ENCODE assay signal across 1 cellular context in genomic region chr5:150458819-150459557, GRCh38.
A peak's percentile ranks its signal among the peaks of the same experiment; 100 is the strongest.
TF ChIP-seq lines count a peak whose summit lies in the region.

No MANE protein-coding gene starts in this region.

TF ChIP-seq in K562, 482 proteins besides CTCF, POLR2A, EP300 and RAD21 (continued from another document and continues in another):
- TF ChIP-seq ZNF655 (CRISPR knock-in tag; IDR thresholded peaks at IDR 0.05) (no peak), EZH2 (IDR thresholded peaks at IDR 0.05; ENCODE audit: borderline replicate concordance, low read depth, low read length) (no peak), THRB (CRISPR knock-in tag; conservative IDR thresholded peaks at IDR 0.05) (no peak), KDM5B (IDR thresholded peaks at IDR 0.05; ENCODE audit: insufficient replicate concordance, low read depth, low read length) (no peak), ZNF407 (IDR thresholded peaks at IDR 0.05; ENCODE audit: low read depth) (no peak), CXXC5 (CRISPR knock-in tag; IDR thresholded peaks at IDR 0.05) (peak; percentile 58), GABPB2 (CRISPR knock-in tag; conservative IDR thresholded peaks at IDR 0.05) (no peak), AFF1 (IDR thresholded peaks at IDR 0.05; ENCODE audit: low read depth in 1 of 2, partially characterized antibody in 2 of 2) (no peak), CREB1 (IDR thresholded peaks at IDR 0.05) (no peak), CREB1 (CRISPR knock-in tag; IDR thresholded peaks at IDR 0.05) (no peak), SMC3 (conservative IDR thresholded peaks at IDR 0.05; ENCODE audit: insufficient read depth, low read depth, low read length) (peak; percentile 82), YY1 (IDR thresholded peaks at IDR 0.05; ENCODE audit: borderline replicate concordance in 1 of 3, control insufficient read depth in 1 of 3, extremely low read depth in 1 of 3, insufficient read depth in 3 of 3, insufficient read length in 1 of 3, insufficient replicate concordance in 2 of 3, low read depth in 1 of 3, low read length in 2 of 3) (peak in 1 of 3 experiments; percentile 31), ZNF280B (CRISPR knock-in tag; IDR thresholded peaks at IDR 0.05) (no peak), ZNF282 (CRISPR knock-in tag; IDR thresholded peaks at IDR 0.05) (no peak), TRIM24 (IDR thresholded peaks at IDR 0.05) (no peak), HNRNPUL1 (IDR thresholded peaks at IDR 0.05; ENCODE audit: low read length) (no peak), KAT8 (IDR thresholded peaks at IDR 0.05; ENCODE audit: low read depth) (no peak), MLLT1 (IDR thresholded peaks at IDR 0.05) (no peak), PCBP1 (IDR thresholded peaks at IDR 0.05; ENCODE audit: low read depth, low read length, poor library complexity, severe bottlenecking) (peak; percentile 52), FOXJ3 (CRISPR knock-in tag; IDR thresholded peaks at IDR 0.05) (no peak), RBM22 (IDR thresholded peaks at IDR 0.05; ENCODE audit: low read depth, low read length, poor library complexity, severe bottlenecking) (no peak), WHSC1 (IDR thresholded peaks at IDR 0.05; ENCODE audit: low read length) (no peak), PATZ1 (CRISPR knock-in tag; IDR thresholded peaks at IDR 0.05; ENCODE audit: borderline replicate concordance) (no peak), SNAPC5 (CRISPR knock-in tag; IDR thresholded peaks at IDR 0.05) (no peak), PRDM10 (IDR thresholded peaks at IDR 0.05; ENCODE audit: partially characterized antibody) (no peak)
